ENCODE assay signal across 24 cellular contexts in the genomic region with DNA sequence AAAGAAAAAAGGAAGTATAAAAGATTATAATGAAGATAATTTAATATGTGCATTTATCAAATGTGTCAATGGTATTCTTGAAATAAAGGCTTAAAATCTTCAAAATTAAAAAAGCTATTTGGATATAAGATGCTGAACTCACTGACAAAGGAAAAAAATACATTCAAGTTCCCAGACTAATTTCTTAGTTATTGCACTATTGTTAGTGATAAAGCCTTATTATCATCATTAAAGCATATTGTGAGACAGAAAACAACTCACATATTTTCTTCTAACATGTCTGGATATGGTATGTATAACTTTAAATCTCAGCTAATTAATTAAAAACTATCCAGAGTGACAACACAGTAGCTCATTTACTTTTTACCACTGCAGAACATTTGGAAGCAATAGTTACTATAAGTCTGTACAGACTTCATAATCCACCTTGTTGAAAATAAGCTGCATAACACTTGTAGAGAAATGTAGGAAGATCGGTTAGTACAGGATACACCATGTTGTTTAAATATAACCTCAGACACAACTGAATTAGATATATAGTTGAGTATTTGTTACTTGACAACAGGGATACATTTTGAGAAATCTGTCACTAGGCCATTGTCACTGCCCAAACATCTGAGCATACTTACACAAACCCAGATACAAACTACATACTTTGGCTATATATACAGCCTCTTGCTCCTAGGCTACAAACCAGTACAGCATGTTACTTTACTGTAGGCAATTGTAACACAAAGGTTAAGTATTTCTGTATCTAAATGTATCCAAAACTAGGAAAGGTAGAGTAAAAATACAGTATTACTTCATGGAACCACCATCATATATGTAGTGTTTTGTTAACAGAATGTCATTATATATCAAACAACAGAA. TPM values are rescaled to one million over a fixed set of nuclear protein-coding genes. Genes with fewer than 3 reads are reported as not detected.
DNase-seq lines count a peak whose midpoint lies in the region; ATAC-seq, FAIRE-seq and TF ChIP-seq lines count a peak whose summit lies in the region.
"Had no signal": no experiment of that assay in that cellular context is flagged by ENCODE, and none has a peak within 500 bp of the region (broad histone marks: within the 10 kb centered on the region; RNA-seq: fewer than 3 reads in every experiment).

No MANE protein-coding gene starts in this region.

- H3K9ac ChIP-seq in OCI-LY1 (ENCODE audit: low read length) (no peak overlapping the region), trophoblast cell (ENCODE audit: low read length) (no peak overlapping the region), colonic mucosa (ENCODE audit: low read depth in 2 of 2, low read length in 2 of 2) (no peak overlapping the region)
- H3K9ac ChIP-seq: KMS-11 had no signal

- peaks cover 0 to 3% (median 0%) of the 10 kb centered on the region in 7 donors for H3K9me3 Mint-ChIP-seq in CD14-positive monocyte
- H3K9me3 Mint-ChIP-seq: CD4-positive, alpha-beta T cell; central memory CD8-positive, alpha-beta T cell had no signal

- H3K79me2 ChIP-seq in OCI-LY1 (ENCODE audit: insufficient read depth, low read length) (peaks cover 4% of the 10 kb centered on the region), trophoblast cell (ENCODE audit: control insufficient read depth, insufficient read depth, low read length, poor library complexity) (no peaks in the 10 kb centered on the region)

- no peak overlapping the region for H4K91ac ChIP-seq in trophoblast cell (ENCODE audit: low read depth, low read length)

- H4K8ac ChIP-seq in trophoblast cell (ENCODE audit: low read depth, low read length): no peak overlapping the region

- no peak overlapping the region for H3K18ac ChIP-seq in trophoblast cell (ENCODE audit: low read length)

- H4K20me1 ChIP-seq in OCI-LY1 (ENCODE audit: insufficient read depth, low read length): no peaks in the 10 kb centered on the region

- ATAC-seq in HG03354 (IDR thresholded peaks at IDR 0.05; ENCODE audit: poor library complexity, severe bottlenecking, unreplicated experiment): no peak
- ATAC-seq: HCT116 had no signal

- no peak overlapping the region for H3K14ac ChIP-seq in trophoblast cell (ENCODE audit: low read length)

- H2BK120ac ChIP-seq in trophoblast cell (ENCODE audit: insufficient read depth, low read length, poor library complexity): no peak overlapping the region

- no peak overlapping the region for H4K12ac ChIP-seq in trophoblast cell (ENCODE audit: low read depth, low read length)

- H2AFZ ChIP-seq in OCI-LY1 (ENCODE audit: low read length) (no peak overlapping the region), trophoblast cell (ENCODE audit: insufficient read depth, low read length, poor library complexity) (no peak overlapping the region)

- H3K27me3 ChIP-seq in OCI-LY1 (ENCODE audit: insufficient read depth, low read length) (no peaks in the 10 kb centered on the region), trophoblast cell (ENCODE audit: insufficient read depth, low read length) (no peaks in the 10 kb centered on the region), WERI-Rb-1 (ENCODE audit: insufficient read depth, low read depth, severe bottlenecking) (no peaks in the 10 kb centered on the region), colonic mucosa (no peaks in the 10 kb centered on the region)
- H3K27me3 ChIP-seq: esophagus muscularis mucosa had no signal

- H3K23ac ChIP-seq in trophoblast cell (ENCODE audit: low read length): no peak overlapping the region

- no peaks in the 10 kb centered on the region for H3K9me2 ChIP-seq in OCI-LY1 (ENCODE audit: low read depth, low read length)

- no peak overlapping the region for H3K4me2 ChIP-seq in OCI-LY1 (ENCODE audit: low read length)
- no peak overlapping the region for H3K4me2 ChIP-seq in trophoblast cell (ENCODE audit: low read length)
- H3K4me2 ChIP-seq: KMS-11 had no signal

- H3K27ac ChIP-seq in OCI-LY1 (ENCODE audit: low read depth, low read length, poor library complexity, severe bottlenecking): peak overlapping the region; percentile 3
- no peak overlapping the region for H3K27ac ChIP-seq in trophoblast cell (ENCODE audit: low read depth, low read length)
- H3K27ac ChIP-seq in WERI-Rb-1: no peak overlapping the region
- no peak overlapping the region for H3K27ac ChIP-seq in colonic mucosa
- H3K27ac ChIP-seq: esophagus muscularis mucosa, KMS-11 had no signal

- FAIRE-seq in colon (lab: Jason Lieb, UNC): peak; percentile 49
- FAIRE-seq: urothelium cell line had no signal

- no peak for DNase-seq in CD14-positive monocyte (ENCODE audit: low spot score)
- DNase-seq in trophoblast cell: peak; percentile 56 to 79
- DNase-seq in WERI-Rb-1: no peak
- DNase-seq in NCI-H2196 treated with DMSO at 0.1 percent for 48 hours (lab: John Stamatoyannopoulos, UW; ENCODE audit: unreplicated experiment): no peak
- DNase-seq in colonic mucosa: no peak
- DNase-seq: activated naive CD4-positive, alpha-beta T cell treated with anti-CD3 and anti-CD28 coated beads, Interleukin-2, amount 10 ng/mL, durations not matched to agents 7 days and 5 days; aorta; CD4-positive, alpha-beta T cell; effector CD4-positive, alpha-beta T cell; GDM1; mammary epithelial cell; NCI-H1930; NCI-H2227 treated with DMSO at 0.1 percent for 48 hours; NCI-H82; retina; Right ventricle myocardium superior had no signal

- H3F3A ChIP-seq in OCI-LY1 (ENCODE audit: insufficient read depth, low read length): no peaks in the 10 kb centered on the region

- H3K27me3 Mint-ChIP-seq in CD14-positive monocyte (ENCODE audit: low read depth in 3 of 3): no peaks in the 10 kb centered on the region
- H3K27me3 Mint-ChIP-seq: activated naive CD4-positive, alpha-beta T cell treated with anti-CD3 and anti-CD28 coated beads, Interleukin-2, amount 10 ng/mL, durations not matched to agents 7 days and 5 days; CD4-positive, alpha-beta T cell; central memory CD8-positive, alpha-beta T cell had no signal

- WGBS in trophoblast cell (ENCODE audit: extremely low coverage, insufficient coverage, insufficient read length): no CpG with 5 or more reads among the region's 1 CpG

- H3K36me3 ChIP-seq in OCI-LY1 (ENCODE audit: insufficient read depth, low read length): peaks cover 5% of the 10 kb centered on the region; the same call in 1 of the 2 replicates
- peaks cover 6% of the 10 kb centered on the region in 2 experiments for H3K36me3 ChIP-seq in trophoblast cell (ENCODE audit: control insufficient read depth in 1 of 2, insufficient read depth in 2 of 2, low read length in 2 of 2)
- H3K36me3 ChIP-seq in WERI-Rb-1: peaks cover 8% of the 10 kb centered on the region
- H3K36me3 ChIP-seq in colonic mucosa: no peaks in the 10 kb centered on the region
- H3K36me3 ChIP-seq: esophagus muscularis mucosa had no signal

- H3K4me1 Mint-ChIP-seq in CD14-positive monocyte: peaks cover 62% of the 10 kb centered on the region
- H3K4me1 Mint-ChIP-seq: central memory CD8-positive, alpha-beta T cell had no signal

- no peak overlapping the region for H2BK5ac ChIP-seq in trophoblast cell (ENCODE audit: low read depth, low read length, poor library complexity)

- TF ChIP-seq CTCF in CD14-positive monocyte (IDR thresholded peaks at IDR 0.05) (no peak), OCI-LY1 (IDR thresholded peaks at IDR 0.05; ENCODE audit: low read length) (no peak), WERI-Rb-1 (IDR thresholded peaks at IDR 0.05; ENCODE audit: low read depth, low read length) (no peak), colonic mucosa (IDR thresholded peaks at IDR 0.05) (no peak)

- no peak overlapping the region for H2BK12ac ChIP-seq in trophoblast cell (ENCODE audit: low read length)

- H3K9me3 ChIP-seq in OCI-LY1 (ENCODE audit: low read length): no peaks in the 10 kb centered on the region
- no peaks in the 10 kb centered on the region for H3K9me3 ChIP-seq in trophoblast cell (ENCODE audit: insufficient read depth, low read depth, low read length)
- no peaks in the 10 kb centered on the region for H3K9me3 ChIP-seq in WERI-Rb-1 (ENCODE audit: severe bottlenecking)
- no peaks in the 10 kb centered on the region for H3K9me3 ChIP-seq in colonic mucosa
- H3K9me3 ChIP-seq: esophagus muscularis mucosa had no signal

- H3K4me1 ChIP-seq in OCI-LY1 (ENCODE audit: insufficient read depth, low read length, severe bottlenecking) (peaks cover 22% of the 10 kb centered on the region), trophoblast cell (ENCODE audit: control insufficient read depth in 1 of 2, insufficient read depth in 2 of 2, low read length in 2 of 2) (peaks cover 0 to 4% of the 10 kb centered on the region in 2 experiments), colonic mucosa (peaks cover 4% of the 10 kb centered on the region)

- H3K4ac ChIP-seq in trophoblast cell (ENCODE audit: low read depth, low read length): no peak overlapping the region

- no peak overlapping the region for H3K4me3 ChIP-seq in OCI-LY1 (ENCODE audit: low read depth, low read length, poor library complexity, severe bottlenecking)
- no peak overlapping the region for H3K4me3 ChIP-seq in trophoblast cell (ENCODE audit: low read depth, low read length)
- H3K4me3 ChIP-seq in WERI-Rb-1 (ENCODE audit: low read depth, low read length): no peak overlapping the region
- no peak overlapping the region for H3K4me3 ChIP-seq in colonic mucosa
- H3K4me3 ChIP-seq: esophagus muscularis mucosa had no signal

- H3K27ac Mint-ChIP-seq in CD14-positive monocyte: peak overlapping the region; percentile 76 to 98 (median 89)
- H3K27ac Mint-ChIP-seq: activated naive CD4-positive, alpha-beta T cell treated with anti-CD3 and anti-CD28 coated beads, Interleukin-2, amount 10 ng/mL, durations not matched to agents 7 days and 5 days; CD4-positive, alpha-beta T cell had no signal

- no peak overlapping the region for H2AK5ac ChIP-seq in trophoblast cell (ENCODE audit: low read length)

- intact Hi-C loops in CD14-positive monocyte (cut with micrococcal nuclease) (no loop called here), colonic mucosa (cut with DNase I) (no loop called here)

- no peak overlapping the region for H3K4me3 Mint-ChIP-seq in CD14-positive monocyte
- H3K4me3 Mint-ChIP-seq: activated naive CD4-positive, alpha-beta T cell treated with anti-CD3 and anti-CD28 coated beads, Interleukin-2, amount 10 ng/mL, durations not matched to agents 7 days and 5 days; CD4-positive, alpha-beta T cell; central memory CD8-positive, alpha-beta T cell had no signal

- no peaks in the 10 kb centered on the region for H3K79me1 ChIP-seq in trophoblast cell (ENCODE audit: low read length)

- H3K36me3 Mint-ChIP-seq in CD14-positive monocyte: peaks cover 11 to 20% of the 10 kb centered on the region in 2 donors

RNA-seq across cellular contexts. Expression of a gene that starts 12.8 kb away (rescaled TPM):
- polyA plus RNA-seq in CD14-positive monocyte: 100 to 1,000 TPM; 151 to 169 TPM
- 60.1 and 63.5 TPM in 2 replicates for polyA plus RNA-seq in trophoblast cell (2013)
- total RNA-seq in colonic mucosa: 10 to 100 TPM; 27.3 to 32.2 TPM

RNA-seq across cellular contexts. Expression of a gene that starts 13.6 kb away (rescaled TPM):
- polyA plus RNA-seq in CD14-positive monocyte: 100 to 1,000 TPM; 484 to 518 TPM
- polyA plus RNA-seq in trophoblast cell (2013): 32.4 and 32.8 TPM in 2 replicates
- total RNA-seq in colonic mucosa: 10 to 100 TPM; 43.4 to 52.1 TPM

RNA-seq across cellular contexts. Expression of a gene that starts 34.1 kb away (rescaled TPM):
- 100 to 1,000 TPM; 266 to 297 TPM for polyA plus RNA-seq in CD14-positive monocyte
- polyA plus RNA-seq in trophoblast cell (2013): 0.24 and 0.40 TPM in 2 replicates
- total RNA-seq in colonic mucosa: 10 to 100 TPM in 1 of 2 donors, 1 to 10 TPM in 1; 9.2 to 12.4 TPM

Comparison
In these comparisons a context has a peak if more than half of its experiments do, and no peak if none do; other contexts are left out.
1. DNase-seq: peak in trophoblast cell (2 of 2); none in CD14-positive monocyte (single experiment), WERI-Rb-1 (single experiment), NCI-H2196 treated with DMSO at 0.1 percent for 48 hours (single experiment) and colonic mucosa (single experiment).